Comparison of ENCODE assay signal across 1 cellular context in the genomic region with DNA sequence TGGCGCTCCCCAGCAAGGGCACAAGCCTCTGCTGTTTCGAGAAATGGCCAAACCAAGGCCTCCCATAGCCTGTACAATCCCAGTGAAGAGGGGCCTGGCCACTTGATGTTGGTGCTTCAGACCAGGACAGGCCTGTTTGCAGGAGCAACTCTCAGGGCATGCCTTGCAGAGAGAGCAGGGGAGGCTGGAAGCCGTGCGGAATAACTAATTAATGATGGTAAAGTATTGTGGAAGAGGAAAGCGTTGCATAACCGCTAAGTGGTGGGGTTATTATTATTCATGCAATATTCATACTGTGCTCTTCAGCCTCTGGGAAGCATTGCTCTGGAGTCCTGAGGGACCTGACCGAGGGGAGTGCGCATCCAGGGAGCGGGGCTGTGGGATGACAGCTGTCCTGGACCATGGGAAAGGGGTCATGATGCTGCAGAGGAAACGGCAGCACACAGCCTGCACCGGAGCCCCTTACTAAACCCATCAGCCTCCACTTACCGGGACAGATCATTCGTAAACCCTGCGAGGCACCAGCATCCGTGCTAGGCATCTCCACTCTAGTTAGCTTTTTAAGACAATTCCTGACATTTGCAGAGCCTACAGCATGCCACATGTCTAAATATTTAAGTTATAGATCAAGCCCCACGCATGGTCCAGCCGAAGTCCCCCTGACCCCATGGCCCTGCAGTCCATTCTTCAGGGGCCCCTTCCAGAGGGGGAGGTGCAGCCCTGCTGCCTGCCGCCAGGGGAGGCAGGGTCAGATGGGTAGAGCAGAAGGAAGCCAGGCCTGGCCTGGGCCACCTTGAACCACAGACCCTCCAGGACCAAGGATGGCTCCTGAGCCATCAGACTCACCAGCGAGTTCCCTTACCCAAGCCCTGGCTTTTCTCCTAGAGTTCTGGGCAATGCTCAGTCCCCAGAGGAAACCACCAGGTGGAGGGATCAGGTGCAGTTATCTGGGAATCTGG.
TF ChIP-seq lines count a peak whose summit lies in the region.

No MANE protein-coding gene starts in this region.

TF ChIP-seq in WTC11, 78 proteins besides CTCF, POLR2A, EP300 and RAD21:
- TF ChIP-seq, protein P1, sequence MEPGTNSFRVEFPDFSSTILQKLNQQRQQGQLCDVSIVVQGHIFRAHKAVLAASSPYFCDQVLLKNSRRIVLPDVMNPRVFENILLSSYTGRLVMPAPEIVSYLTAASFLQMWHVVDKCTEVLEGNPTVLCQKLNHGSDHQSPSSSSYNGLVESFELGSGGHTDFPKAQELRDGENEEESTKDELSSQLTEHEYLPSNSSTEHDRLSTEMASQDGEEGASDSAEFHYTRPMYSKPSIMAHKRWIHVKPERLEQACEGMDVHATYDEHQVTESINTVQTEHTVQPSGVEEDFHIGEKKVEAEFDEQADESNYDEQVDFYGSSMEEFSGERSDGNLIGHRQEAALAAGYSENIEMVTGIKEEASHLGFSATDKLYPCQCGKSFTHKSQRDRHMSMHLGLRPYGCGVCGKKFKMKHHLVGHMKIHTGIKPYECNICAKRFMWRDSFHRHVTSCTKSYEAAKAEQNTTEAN (CRISPR knock-in tag; IDR thresholded peaks at IDR 0.05): no peak
- no peak for TF ChIP-seq FOXK1 (CRISPR knock-in tag; IDR thresholded peaks at IDR 0.05)
TF ChIP-seq in WTC11: peak in this region for 0.
